ENCODE assay signal across 11 cellular contexts in genomic region chr2:101089419-101089818, GRCh38.
A peak's percentile ranks its signal among the peaks of the same experiment; 100 is the strongest.
DNase-seq lines count a peak whose midpoint lies in the region; ATAC-seq and TF ChIP-seq lines count a peak whose summit lies in the region.
"Had no signal": no experiment of that assay in that cellular context is flagged by ENCODE, and none has a peak within 500 bp of the region (broad histone marks: within the 10 kb centered on the region; RNA-seq: fewer than 3 reads in every experiment).

No MANE protein-coding gene starts in this region.

- no peaks in the 10 kb centered on the region for H3K9me2 ChIP-seq in SK-N-SH

- H3K27ac ChIP-seq in Panc1 (ENCODE audit: low read length) (peak overlapping the region; percentile 49), SK-N-SH (ENCODE audit: low read depth in 2 of 2, low read length in 1 of 2) (no peak overlapping the region)

- no peaks in the 10 kb centered on the region for H3K79me2 ChIP-seq in SK-N-SH (ENCODE audit: insufficient read depth)

- H3K4me1 ChIP-seq in Panc1 (ENCODE audit: control insufficient read depth, insufficient read depth, low read length) = peaks cover 30% of the 10 kb centered on the region
- no peaks in the 10 kb centered on the region; a peak in 1 of 4 replicates for H3K4me1 ChIP-seq in SK-N-SH (ENCODE audit: control insufficient read depth in 1 of 2, insufficient read depth in 2 of 2, low read depth in 1 of 2, low read length in 1 of 2)

- WGBS in SK-N-SH (ENCODE audit: low lambda C conversion rate) = 96% methylated on average over 1 of the region's 1 CpG

- H3K36me3 ChIP-seq in Panc1 (ENCODE audit: control insufficient read depth, insufficient read depth, low read length) (peaks cover 6% of the 10 kb centered on the region), SK-N-SH (replicated peaks in 1 of 2; ENCODE audit: control insufficient read depth in 1 of 2, insufficient read depth in 2 of 2, low read length in 1 of 2) (no peaks in the 10 kb centered on the region)

- H3K4me2 ChIP-seq in SK-N-SH = no peak overlapping the region

- intact Hi-C loops in Panc1 (cut with micrococcal nuclease; ENCODE audit: unreplicated experiment) = no loop called here

- H3K4me3 ChIP-seq in Panc1 (ENCODE audit: low read depth in 2 of 2, low read length in 2 of 2) (no peak overlapping the region), SK-N-SH (ENCODE audit: low read depth in 2 of 2, low read length in 1 of 2) (no peak overlapping the region)

- H3K27me3 ChIP-seq in Panc1 (ENCODE audit: control insufficient read depth, insufficient read depth, low read length) (no peaks in the 10 kb centered on the region), SK-N-SH (ENCODE audit: insufficient read depth) (no peaks in the 10 kb centered on the region)

- DNase-seq in Panc1 (ENCODE audit: low read depth, low spot score) (no peak), anterior cingulate cortex (lab: John Stamatoyannopoulos, UW) (no peak), SHP77 treated with DMSO at 0.1 percent for 48 hours (lab: John Stamatoyannopoulos, UW) (no peak), SK-N-SH (no peak), type B pancreatic cell (ENCODE audit: extremely low spot score, unreplicated experiment) (no peak)
- DNase-seq: activated CD4-positive, alpha-beta T cell treated with anti-CD3 and anti-CD28 coated beads, Interleukin-2, amount 10 ng/mL, durations not matched to agents 7 days and 5 days; foreskin melanocyte had no signal

- ATAC-seq in GM18502 (IDR thresholded peaks at IDR 0.05; ENCODE audit: poor library complexity, unreplicated experiment) = peak; percentile 85
- ATAC-seq in GM19452 (IDR thresholded peaks at IDR 0.05; ENCODE audit: unreplicated experiment) = peak; percentile 91
- peak; percentile 84 for ATAC-seq in HG02970 (IDR thresholded peaks at IDR 0.05; ENCODE audit: low FRiP score, unreplicated experiment)
- no peak for ATAC-seq in Panc1

- no peak overlapping the region for H2AFZ ChIP-seq in SK-N-SH (ENCODE audit: low read depth)

- POLR2A ChIA-PET in Panc1 (lab: Charles Lee) (no interaction called here), SK-N-SH (lab: Yijun Ruan, JAX) (no interaction called here)

- in situ Hi-C loops in Panc1 (cut with HindIII; ENCODE audit: low pct_unique_long_range_greater_than_20kb, low sequenced_read_pairs) = no loop called here

- H3K9me3 Mint-ChIP-seq in type B pancreatic cell = peaks cover 5% of the 10 kb centered on the region
- H3K9me3 Mint-ChIP-seq: activated CD4-positive, alpha-beta T cell treated with anti-CD3 and anti-CD28 coated beads, Interleukin-2, amount 10 ng/mL, durations not matched to agents 7 days and 5 days had no signal

- H3K36me3 Mint-ChIP-seq in type B pancreatic cell = peaks cover 5% of the 10 kb centered on the region

- BruUV-seq in Panc1 (replicated peaks; lab: Mats Ljungman, UMichigan) = no TSS peak

- no peak overlapping the region for H3K27ac Mint-ChIP-seq in type B pancreatic cell
- H3K27ac Mint-ChIP-seq: activated CD4-positive, alpha-beta T cell treated with anti-CD3 and anti-CD28 coated beads, Interleukin-2, amount 10 ng/mL, durations not matched to agents 7 days and 5 days; brain had no signal

- no peaks in the 10 kb centered on the region for H3F3A ChIP-seq in SK-N-SH (replicated peaks; ENCODE audit: insufficient read depth)

- H3K27me3 Mint-ChIP-seq in type B pancreatic cell = no peaks in the 10 kb centered on the region
- H3K27me3 Mint-ChIP-seq: activated CD4-positive, alpha-beta T cell treated with anti-CD3 and anti-CD28 coated beads, Interleukin-2, amount 10 ng/mL, durations not matched to agents 7 days and 5 days; brain had no signal

- TF ChIP-seq RAD21 in SK-N-SH (IDR thresholded peaks at IDR 0.05; ENCODE audit: low read length) = no peak

- no peak overlapping the region for H3K4me3 Mint-ChIP-seq in type B pancreatic cell
- H3K4me3 Mint-ChIP-seq: activated CD4-positive, alpha-beta T cell treated with anti-CD3 and anti-CD28 coated beads, Interleukin-2, amount 10 ng/mL, durations not matched to agents 7 days and 5 days; brain had no signal

- TF ChIP-seq EP300 in SK-N-SH (IDR thresholded peaks at IDR 0.05; ENCODE audit: borderline replicate concordance in 1 of 2, low read depth in 1 of 2, low read length in 1 of 2) = no peak

- no peak overlapping the region for H3K9ac ChIP-seq in SK-N-SH

- no peaks in the 10 kb centered on the region for H3K9me3 ChIP-seq in Panc1 (ENCODE audit: control insufficient read depth, insufficient read depth, low read depth, low read length)
- H3K9me3 ChIP-seq in SK-N-SH = no peaks in the 10 kb centered on the region

- TF ChIP-seq CTCF in Panc1 (IDR thresholded peaks at IDR 0.05) (no peak), SK-N-SH (IDR thresholded peaks at IDR 0.05) (no peak), type B pancreatic cell (conservative IDR thresholded peaks at IDR 0.05) (no peak)

- H4K20me1 ChIP-seq in SK-N-SH (ENCODE audit: insufficient read depth) = no peaks in the 10 kb centered on the region

- CTCF ChIA-PET in Panc1 (lab: Charles Lee) (interaction anchor here (0.6 to 0.7 kb wide), 2 partner anchors 33 to 1465 kb away, joined by 3 read pairs; no protein-coding TSS in a partner anchor), SK-N-SH (lab: Yijun Ruan, JAX) (no interaction called here)

- no peaks in the 10 kb centered on the region for H3K4me1 Mint-ChIP-seq in type B pancreatic cell (ENCODE audit: unreplicated experiment)
- H3K4me1 Mint-ChIP-seq: activated CD4-positive, alpha-beta T cell treated with anti-CD3 and anti-CD28 coated beads, Interleukin-2, amount 10 ng/mL, durations not matched to agents 7 days and 5 days; brain had no signal

TF ChIP-seq in SK-N-SH, 30 proteins besides CTCF, POLR2A, EP300 and RAD21:
- TF ChIP-seq RCOR1 (IDR thresholded peaks at IDR 0.05; ENCODE audit: low read length) (no peak), MEF2A (IDR thresholded peaks at IDR 0.05; ENCODE audit: borderline replicate concordance, low read depth) (no peak), GABPA (IDR thresholded peaks at IDR 0.05; ENCODE audit: low read depth) (no peak), YY1 (IDR thresholded peaks at IDR 0.05; ENCODE audit: low read depth) (no peak), FOXM1 (IDR thresholded peaks at IDR 0.05; ENCODE audit: low read depth) (no peak), ZBTB33 (IDR thresholded peaks at IDR 0.05; ENCODE audit: borderline replicate concordance, low read depth) (no peak), REST (IDR thresholded peaks at IDR 0.05; ENCODE audit: low read depth, low read length) (no peak), GATA2 (CRISPR knock-in tag; IDR thresholded peaks at IDR 0.05) (no peak)
